ENCODE assay signal across 10 cellular contexts in the genomic region with DNA sequence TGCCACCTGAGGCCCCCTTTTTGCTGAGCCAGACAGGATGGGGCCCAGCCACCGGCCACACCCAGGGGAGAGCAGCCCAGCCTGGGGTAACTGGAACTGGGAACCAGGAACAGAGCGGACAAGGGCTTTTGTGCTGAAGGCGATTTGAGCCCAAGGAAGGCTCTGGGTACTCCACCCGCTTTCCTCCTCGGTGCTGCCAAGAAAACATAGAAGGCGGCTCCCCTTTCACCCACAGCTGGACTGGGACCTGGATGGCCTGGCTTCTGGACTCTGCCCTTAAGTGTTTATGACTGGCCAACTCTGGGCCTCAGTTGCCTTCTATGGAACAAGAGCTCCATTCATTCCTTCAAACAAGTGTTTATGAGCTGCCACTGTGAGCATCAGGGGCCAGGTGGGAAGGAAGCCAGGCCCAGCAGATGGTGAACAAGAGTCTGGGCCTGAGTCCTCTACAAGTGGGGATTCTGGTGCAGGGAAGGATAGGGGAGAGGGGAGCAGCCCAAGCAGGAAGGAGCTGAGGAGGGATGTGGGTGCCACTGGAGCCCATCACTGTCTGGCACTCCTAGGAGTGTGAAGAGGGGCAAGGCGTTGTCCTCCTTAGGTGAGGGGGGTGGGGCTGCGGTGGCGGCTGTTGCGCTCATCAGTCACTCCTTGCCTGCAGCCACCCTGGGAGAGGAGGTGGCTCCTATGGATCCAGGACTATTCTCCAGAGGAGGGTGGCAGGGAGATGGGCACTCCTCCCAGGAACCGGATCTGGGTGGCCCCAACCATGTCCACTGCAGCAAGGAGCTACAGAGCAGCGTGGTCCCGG. TPM values are rescaled to one million over a fixed set of nuclear protein-coding genes. Genes with fewer than 3 reads are reported as not detected.
DNase-seq lines count a peak whose midpoint lies in the region; ATAC-seq and TF ChIP-seq lines count a peak whose summit lies in the region.
"Not testable (repeated sequence)": the region's sequence is repeated elsewhere in the genome, so short reads cannot be mapped to it uniquely, and the experiment has no call there.
"Had no signal": no experiment of that assay in that cellular context is flagged by ENCODE, and none has a peak within 500 bp of the region (broad histone marks: within the 10 kb centered on the region; RNA-seq: fewer than 3 reads in every experiment).

No MANE protein-coding gene starts in this region.

- H3K27ac Mint-ChIP-seq in natural killer cell treated with Interleukin-12 subunit alpha and Interleukin-12 subunit beta and Interleukin-15 and Interleukin-18, amount 100 ng/mL, for 72 hours = not testable (repeated sequence)

- TF ChIP-seq CTCF in Peyer's patch (IDR thresholded peaks at IDR 0.05); coronary artery (IDR thresholded peaks at IDR 0.05); heart right ventricle (IDR thresholded peaks at IDR 0.05); sigmoid colon (IDR thresholded peaks at IDR 0.05): not testable (repeated sequence)

- H3K36me3 Mint-ChIP-seq in natural killer cell treated with Interleukin-12 subunit alpha and Interleukin-12 subunit beta and Interleukin-15 and Interleukin-18, amount 100 ng/mL, for 72 hours = not testable (repeated sequence)

- H3K4me1 ChIP-seq in Peyer's patch, sigmoid colon: not testable (repeated sequence)
- peaks cover 0 to 27% (median 4%) of the 10 kb centered on the region in 9 donors for H3K4me1 ChIP-seq in heart right ventricle

- in situ Hi-C loops in G401 (cut with HindIII; ENCODE audit: low sequenced_read_pairs) = not testable (repeated sequence)

- TF ChIP-seq EP300 in sigmoid colon (IDR thresholded peaks at IDR 0.05) = not testable (repeated sequence)

- TF ChIP-seq POLR2A in Peyer's patch (IDR thresholded peaks at IDR 0.05); sigmoid colon (IDR thresholded peaks at IDR 0.05): not testable (repeated sequence)

- H3K27ac ChIP-seq in Peyer's patch, heart right ventricle, sigmoid colon: not testable (repeated sequence)
- peak overlapping the region in 1 of 2 donors; percentile 22 for H3K27ac ChIP-seq in coronary artery

- H3K27me3 ChIP-seq in Peyer's patch, heart right ventricle, sigmoid colon: not testable (repeated sequence)

- peaks cover 0 to 11% of the 10 kb centered on the region in 2 donors for H3K27me3 Mint-ChIP-seq in natural killer cell treated with Interleukin-12 subunit alpha and Interleukin-12 subunit beta and Interleukin-15 and Interleukin-18, amount 100 ng/mL, for 72 hours

- H3K9me3 ChIP-seq in Peyer's patch, heart right ventricle, sigmoid colon: not testable (repeated sequence)

- intact Hi-C loops in heart right ventricle (cut with DNase I); left colon (cut with DNase I, micrococcal nuclease); sigmoid colon (cut with DNase I): not testable (repeated sequence)

- peak in 6 of 8 donors; percentile 3 to 15 (median 11) for ATAC-seq in heart right ventricle
- peak; percentile 68 for ATAC-seq in left colon
- not testable (repeated sequence) for ATAC-seq in natural killer cell treated with Interleukin-12 subunit alpha and Interleukin-12 subunit beta and Interleukin-15 and Interleukin-18, amount 100 ng/mL, for 72 hours

- not testable (repeated sequence) for H3K4me1 Mint-ChIP-seq in natural killer cell treated with Interleukin-12 subunit alpha and Interleukin-12 subunit beta and Interleukin-15 and Interleukin-18, amount 100 ng/mL, for 72 hours (ENCODE audit: low read depth in 2 of 2)

- not testable (repeated sequence) for H3K4me3 Mint-ChIP-seq in natural killer cell treated with Interleukin-12 subunit alpha and Interleukin-12 subunit beta and Interleukin-15 and Interleukin-18, amount 100 ng/mL, for 72 hours

- WGBS in heart right ventricle, 2 donors = 77% methylated on average over 10 of the region's 13 CpGs
- 42 to 76% methylated on average over 11 of the region's 13 CpGs for WGBS in sigmoid colon, 2 donors

- H3K4me3 ChIP-seq in Peyer's patch, coronary artery, heart right ventricle, sigmoid colon: not testable (repeated sequence)

- not testable (repeated sequence) for H3K9me3 Mint-ChIP-seq in natural killer cell treated with Interleukin-12 subunit alpha and Interleukin-12 subunit beta and Interleukin-15 and Interleukin-18, amount 100 ng/mL, for 72 hours

- H3K36me3 ChIP-seq in Peyer's patch, heart right ventricle, sigmoid colon: not testable (repeated sequence)

- DNase-seq in G401 (ENCODE audit: low spot score) (peak; percentile 79), Peyer's patch (peak in 2 of 3 donors; percentile 25 to 36), coronary artery (ENCODE audit: low spot score) (peak; percentile 29), sigmoid colon (peak; percentile 48)
- not testable (repeated sequence) for DNase-seq in heart right ventricle, left colon
- peak; percentile 31 for DNase-seq in natural killer cell treated with Interleukin-12 subunit alpha and Interleukin-12 subunit beta and Interleukin-15 and Interleukin-18, amount 100 ng/mL, for 72 hours (ENCODE audit: low spot score)

RNA-seq across cellular contexts. Expression of a gene that starts 46.4 kb away (rescaled TPM):
- total RNA-seq in G401 (2014; rRNA removed; shearing (Covaris generic)) = 3.9 and 4.9 TPM in 2 replicates
- total RNA-seq in Peyer's patch = 1 to 10 TPM in 1 of 4 donors, under 1 TPM in 1, not detected in 2; 0.94 to 1.7 TPM
- 10 to 100 TPM in 2 of 10 donors, 1 to 10 TPM in 8; 7.2 to 14.7 (median 8.7) TPM for total RNA-seq in heart right ventricle
- polyA plus RNA-seq in heart right ventricle = 1 to 10 TPM; 2.8 to 4.0 TPM
- total RNA-seq in left colon = 1 to 10 TPM in 1 of 2 donors, under 1 TPM in 1; 0.84 to 2.5 TPM
- not detected for total RNA-seq in natural killer cell treated with Interleukin-12 subunit alpha and Interleukin-12 subunit beta and Interleukin-15 and Interleukin-18, amount 100 ng/mL, for 72 hours
- 1 to 10 TPM in 3 of 4 donors, under 1 TPM in 1; 0.54 to 2.2 (median 1.4) TPM for total RNA-seq in sigmoid colon
- polyA plus RNA-seq in sigmoid colon = under 1 TPM; 0.23 to 0.60 (median 0.60) TPM
- total RNA-seq: MCF 10A, SJSA1 had no signal
- polyA plus RNA-seq: CD4-positive, CD25-positive, alpha-beta regulatory T cell had no signal
